18 cellular contexts compared by ENCODE assay signal in the genomic region with DNA sequence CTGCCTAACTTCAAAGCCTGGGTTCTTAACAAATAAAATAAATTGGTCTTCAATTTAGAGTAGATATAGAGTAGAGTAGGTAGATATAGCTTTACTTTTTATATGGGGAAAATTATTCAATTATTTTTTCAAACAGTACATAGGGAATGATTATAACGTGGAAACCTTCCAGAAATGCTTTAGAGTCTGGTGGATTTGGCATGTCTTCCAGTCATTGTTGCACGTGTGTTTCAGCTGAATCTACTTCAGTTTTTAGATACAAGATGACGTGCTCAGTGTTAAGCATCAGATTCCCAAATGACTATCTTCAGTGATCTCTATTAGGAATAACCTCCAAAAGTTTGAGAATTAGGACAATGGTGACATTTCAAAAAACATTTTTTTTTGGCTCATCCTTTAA.
DNase-seq lines count a peak whose midpoint lies in the region; ATAC-seq and TF ChIP-seq lines count a peak whose summit lies in the region.
"Had no signal": no experiment of that assay in that cellular context is flagged by ENCODE, and none has a peak within 500 bp of the region (broad histone marks: within the 10 kb centered on the region; RNA-seq: fewer than 3 reads in every experiment).

No MANE protein-coding gene starts in this region.

- no peaks in the 10 kb centered on the region for H3K9me3 ChIP-seq in gastrocnemius medialis
- H3K9me3 ChIP-seq: A549, BLaER1 had no signal

- no peak for TF ChIP-seq POLR2A in gastrocnemius medialis (IDR thresholded peaks at IDR 0.05)

- in situ Hi-C loops in gastrocnemius medialis (cut with MboI; ENCODE audit: low sequenced_read_pairs in 4 of 4), result no loop called here

- ATAC-seq in gastrocnemius medialis, result no peak
- ATAC-seq: A549; CD8-positive, alpha-beta T cell; HCT116 had no signal

- no peaks in the 10 kb centered on the region for H3K27me3 ChIP-seq in gastrocnemius medialis
- H3K27me3 ChIP-seq: BLaER1 had no signal

- peak; percentile 3 for DNase-seq in NCI-H1105 treated with DMSO at 0.1 percent for 48 hours (lab: John Stamatoyannopoulos, UW)
- DNase-seq in NCI-H1105 (lab: John Stamatoyannopoulos, UW), result no peak
- DNase-seq in AG10803 (ENCODE audit: low read depth), result peak; percentile 43
- DNase-seq in fibroblast of gingiva (ENCODE audit: low read depth), result peak; percentile 12
- DNase-seq in gastrocnemius medialis, result no peak
- DNase-seq in effector CD8-positive, alpha-beta T cell (lab: John Stamatoyannopoulos, UW), result no peak
- DNase-seq in NCI-H510A treated with DMSO at 0.1 percent for 48 hours (lab: John Stamatoyannopoulos, UW), result no peak
- DNase-seq: Calu3; CD8-positive, alpha-beta T cell; DMS79 treated with DMSO at 0.1 percent for 48 hours; GF-D8; GOT3; H7; HFFc6 had no signal

- TF ChIP-seq CTCF in AG10803 (conservative IDR thresholded peaks at IDR 0.05; ENCODE audit: low read length) (no peak), gastrocnemius medialis (IDR thresholded peaks at IDR 0.05 in 4 of 5, conservative IDR thresholded peaks at IDR 0.05 in 1 of 5) (no peak)

- H3K4me3 ChIP-seq in AG10803 (ENCODE audit: low read length) (no peak overlapping the region), gastrocnemius medialis (no peak overlapping the region)
- H3K4me3 ChIP-seq: A549, BLaER1 had no signal

- H3K36me3 ChIP-seq in gastrocnemius medialis, result no peaks in the 10 kb centered on the region
- H3K36me3 ChIP-seq: BLaER1 had no signal

- peak overlapping the region in 3 of 4 donors; percentile 27 to 48 (median 31) for H3K27ac ChIP-seq in gastrocnemius medialis
- H3K27ac ChIP-seq: 22Rv1, A549, BLaER1 had no signal

- H3K4me1 ChIP-seq in gastrocnemius medialis, result no peaks in the 10 kb centered on the region
- H3K4me1 ChIP-seq: A549, BLaER1 had no signal

- intact Hi-C loops in gastrocnemius medialis (cut with DNase I; ENCODE audit: low total_unique reads), result no loop called here

Comparison
In these comparisons a context has a peak if more than half of its experiments do, and no peak if none do; other contexts are left out.
1. DNase-seq: peak in NCI-H1105 treated with DMSO at 0.1 percent for 48 hours (single experiment), AG10803 (single experiment) and fibroblast of gingiva (single experiment); none in NCI-H1105 (single experiment), gastrocnemius medialis (0 of 2), effector CD8-positive, alpha-beta T cell (single experiment) and NCI-H510A treated with DMSO at 0.1 percent for 48 hours (single experiment).